ENCODE assay signal across 12 cellular contexts in genomic region chr20:34582911-34583310, GRCh38. TPM values are rescaled to one million over a fixed set of nuclear protein-coding genes. Genes with fewer than 3 reads are reported as not detected.
DNase-seq lines count a peak whose midpoint lies in the region; ATAC-seq and TF ChIP-seq lines count a peak whose summit lies in the region.
"Had no signal": no experiment of that assay in that cellular context is flagged by ENCODE, and none has a peak within 500 bp of the region (broad histone marks: within the 10 kb centered on the region; RNA-seq: fewer than 3 reads in every experiment).

No MANE protein-coding gene starts in this region.

- ATAC-seq in memory B cell (ENCODE audit: low read depth), result no peak

- H3K27me3 ChIP-seq in right atrium auricular region (no peaks in the 10 kb centered on the region), transverse colon (no peaks in the 10 kb centered on the region), mammary epithelial cell (ENCODE audit: insufficient read depth, low read length) (no peaks in the 10 kb centered on the region)
- H3K27me3 ChIP-seq: MG63, tibial artery had no signal

- peaks cover 23% of the 10 kb centered on the region for H3K4me1 Mint-ChIP-seq in memory B cell

- CTCF ChIA-PET in mammary epithelial cell (lab: Charles Lee; ENCODE audit: low non-redundant PET), result interaction anchor here (0.6 kb wide), 1 partner anchor 328 kb away, joined by 3 read pairs; no protein-coding TSS in a partner anchor

- no peaks in the 10 kb centered on the region for H3K9me3 ChIP-seq in right atrium auricular region
- H3K9me3 ChIP-seq in transverse colon, result no peaks in the 10 kb centered on the region
- H3K9me3 ChIP-seq in mammary epithelial cell (replicated peaks; ENCODE audit: insufficient read depth, low read length), result no peaks in the 10 kb centered on the region
- H3K9me3 ChIP-seq: MG63, tibial artery had no signal

- H3K9me3 Mint-ChIP-seq in memory B cell, result peaks cover 3% of the 10 kb centered on the region

- no peaks in the 10 kb centered on the region for H3K27me3 Mint-ChIP-seq in memory B cell

- H3K4me2 ChIP-seq in mammary epithelial cell (ENCODE audit: insufficient read depth, low read depth, low read length), result no peak overlapping the region

- H3K36me3 ChIP-seq in right atrium auricular region, result peaks cover 9% of the 10 kb centered on the region
- no peaks in the 10 kb centered on the region for H3K36me3 ChIP-seq in transverse colon
- no peaks in the 10 kb centered on the region for H3K36me3 ChIP-seq in mammary epithelial cell (ENCODE audit: insufficient read depth, low read length)

- peak overlapping the region; percentile 46 for H3K27ac Mint-ChIP-seq in memory B cell

- H3K27ac ChIP-seq in right atrium auricular region (peak overlapping the region; percentile 44 to 60), transverse colon (peak overlapping the region; percentile 3 to 67 (median 45)), mammary epithelial cell (ENCODE audit: insufficient read depth, low read depth, low read length) (no peak overlapping the region)

- in situ Hi-C loops in transverse colon (cut with MboI; ENCODE audit: low pct_ligation_motif_present in 1 of 4, low pct_unique_long_range_greater_than_20kb in 1 of 4, low sequenced_read_pairs in 3 of 4), result no loop called here
- in situ Hi-C loops in mammary epithelial cell (cut with MboI; ENCODE audit: low sequenced_read_pairs in 2 of 2), result no loop called here

- no peak overlapping the region for H3K4me3 Mint-ChIP-seq in memory B cell

- no peak overlapping the region for H2AFZ ChIP-seq in mammary epithelial cell (ENCODE audit: low read depth, low read length)

- intact Hi-C loops in cardiac septum (cut with DNase I), result no loop called here
- intact Hi-C loops in transverse colon (cut with DNase I; ENCODE audit: low total_unique reads), result no loop called here
- intact Hi-C loops in mammary epithelial cell (cut with micrococcal nuclease), result no loop called here

- WGBS in transverse colon (ENCODE audit: low coverage in 1 of 2), 2 donors, result 84% methylated on average over 4 of the region's 4 CpGs; no CpG with 5 or more reads in 1 of the 2 donors
- WGBS in mammary epithelial cell (ENCODE audit: low coverage, missing lambda C conversion rate), result 87% methylated on average over 4 of the region's 4 CpGs

- no peak overlapping the region for H3K9ac ChIP-seq in mammary epithelial cell (ENCODE audit: insufficient read depth, low read length)

- no peak for DNase-seq in right atrium auricular region (ENCODE audit: low spot score)
- DNase-seq in cardiac septum (ENCODE audit: low spot score), result no peak
- peak; percentile 73 for DNase-seq in amniotic epithelial cell (ENCODE audit: low read depth)
- no peak for DNase-seq in memory B cell (ENCODE audit: low spot score in 2 of 2)
- no peak for DNase-seq in transverse colon
- DNase-seq in 8988T, result no peak
- DNase-seq in mammary epithelial cell, result no peak
- no peak for DNase-seq in GF-D8 (lab: John Stamatoyannopoulos, UW)
- DNase-seq: DMS153, MG63, NCI-H2107, tibial artery had no signal

- TF ChIP-seq POLR2A in transverse colon (IDR thresholded peaks at IDR 0.05), result no peak

- H3K4me3 ChIP-seq in right atrium auricular region, result no peak overlapping the region
- H3K4me3 ChIP-seq in transverse colon, result no peak overlapping the region
- no peak overlapping the region for H3K4me3 ChIP-seq in mammary epithelial cell (replicated peaks in 1 of 3; ENCODE audit: insufficient read depth in 1 of 3, low read depth in 2 of 3, low read length in 3 of 3)
- H3K4me3 ChIP-seq: MG63, tibial artery had no signal

- peaks cover 23% of the 10 kb centered on the region for H3K36me3 Mint-ChIP-seq in memory B cell

- no peaks in the 10 kb centered on the region for H4K20me1 ChIP-seq in mammary epithelial cell (ENCODE audit: insufficient read depth, low read length)

- peaks cover 0 to 35% of the 10 kb centered on the region in 2 donors for H3K4me1 ChIP-seq in right atrium auricular region
- H3K4me1 ChIP-seq in transverse colon, result peaks cover 22 to 59% (median 43%) of the 10 kb centered on the region in 4 donors
- peaks cover 30% of the 10 kb centered on the region for H3K4me1 ChIP-seq in mammary epithelial cell (ENCODE audit: insufficient read depth, low read length)

- no peak for TF ChIP-seq CTCF in right atrium auricular region (IDR thresholded peaks at IDR 0.05)
- no peak for TF ChIP-seq CTCF in transverse colon (IDR thresholded peaks at IDR 0.05)
- no peak for TF ChIP-seq CTCF in mammary epithelial cell (conservative IDR thresholded peaks at IDR 0.05 in 1 of 2, IDR thresholded peaks at IDR 0.05 in 1 of 2; ENCODE audit: extremely low read depth in 1 of 2, insufficient read depth in 1 of 2, low read depth in 1 of 2, low read length in 2 of 2)

- dilution Hi-C loops in mammary epithelial cell (cut with HindIII; ENCODE audit: low sequenced_read_pairs), result no loop called here

- no peak for TF ChIP-seq EP300 in transverse colon (IDR thresholded peaks at IDR 0.05; ENCODE audit: low read depth)

- H3K79me2 ChIP-seq in mammary epithelial cell (ENCODE audit: insufficient read depth, low read length), result no peaks in the 10 kb centered on the region

- no TSS peak for BruUV-seq in mammary epithelial cell (replicated peaks; lab: Mats Ljungman, UMichigan)

RNA-seq across cellular contexts. Expression of gene MAP1LC3A, which starts 24.4 kb away (rescaled TPM):
- 100 to 1,000 TPM; 111 to 120 TPM for total RNA-seq in right atrium auricular region
- 61.0 TPM for total RNA-seq in cardiac septum
- 100 to 1,000 TPM in 2 of 4 donors, 10 to 100 TPM in 2; 41.8 to 166 (median 98.3) TPM for total RNA-seq in transverse colon
- 10 to 100 TPM in 1 of 2 donors, 1 to 10 TPM in 1; 9.4 to 18.5 TPM for total RNA-seq in mammary epithelial cell
- polyA plus RNA-seq in mammary epithelial cell, result 2.5 TPM
- not detected for polyA minus RNA-seq in mammary epithelial cell
